8 cellular contexts compared by ENCODE assay signal in genomic region chr2:65227035-65227470, GRCh38. TPM values are rescaled to one million over a fixed set of nuclear protein-coding genes. Genes with fewer than 3 reads are reported as not detected.
DNase-seq lines count a peak whose midpoint lies in the region; ATAC-seq and TF ChIP-seq lines count a peak whose summit lies in the region.

No MANE protein-coding gene starts in this region.

- DNase-seq in stimulated activated CD4-positive, alpha-beta T cell treated with anti-CD3 and anti-CD28 coated beads, Interleukin-4, amount 100 ng/mL, for 24 hours: peak; percentile 26
- DNase-seq in stimulated activated CD4-positive, alpha-beta T cell treated with anti-CD3 and anti-CD28 coated beads, Interleukin-2, amount 100 ng/mL, for 48 hours: no peak
- no peak for DNase-seq in NT2/D1 (ENCODE audit: low read depth, low spot score)
- peak; percentile 40 for DNase-seq in cerebellar cortex (ENCODE audit: low spot score)
- no peak for DNase-seq in lower leg skin (ENCODE audit: low spot score in 2 of 2)
- no peak for DNase-seq in tibial artery
- DNase-seq in NCI-H2227 treated with DMSO at 0.1 percent for 48 hours (lab: John Stamatoyannopoulos, UW): no peak

- H3K9ac ChIP-seq in NT2/D1 (ENCODE audit: insufficient read length, low read depth): peak overlapping the region; percentile 91

- H3K27ac ChIP-seq in tibial artery: peak overlapping the region; percentile 90 to 98

- H3K27me3 ChIP-seq in NT2/D1 (ENCODE audit: insufficient read depth, insufficient read length) (no peaks in the 10 kb centered on the region), tibial artery (no peaks in the 10 kb centered on the region)

- TF ChIP-seq CTCF in lower leg skin (IDR thresholded peaks at IDR 0.05) (no peak), tibial artery (IDR thresholded peaks at IDR 0.05) (no peak)

- H3K9me3 ChIP-seq in NT2/D1 (ENCODE audit: insufficient read depth, low read length) (no peaks in the 10 kb centered on the region), tibial artery (no peaks in the 10 kb centered on the region)

- H3K36me3 ChIP-seq in NT2/D1 (ENCODE audit: insufficient read depth, insufficient read length, low read length) (peaks cover 16% of the 10 kb centered on the region), tibial artery (peaks cover 0 to 7% (median 0%) of the 10 kb centered on the region in 3 donors)

- H3K4me3 ChIP-seq in NT2/D1 (ENCODE audit: insufficient read length, low read depth) (peak overlapping the region; percentile 94), lower leg skin (ENCODE audit: low read depth, poor library complexity, severe bottlenecking) (peak overlapping the region; percentile 88), tibial artery (peak overlapping the region; percentile 81 to 100)

- intact Hi-C loops in lower leg skin (cut with DNase I; ENCODE audit: low total_unique reads) (no loop called here), tibial artery (cut with DNase I; ENCODE audit: low total_unique reads) (no loop called here)

- TF ChIP-seq POLR2A in lower leg skin (IDR thresholded peaks at IDR 0.05): no peak

- H3K4me1 ChIP-seq in NT2/D1 (ENCODE audit: insufficient read depth, insufficient read length) (no peaks in the 10 kb centered on the region), tibial artery (peaks cover 0 to 45% (median 22%) of the 10 kb centered on the region in 4 donors)

- 1 to 3% methylated on average over 15 of the region's 15 CpGs for WGBS in lower leg skin, 2 donors

- peak; percentile 15 for ATAC-seq in HG02840 (IDR thresholded peaks at IDR 0.05; ENCODE audit: low FRiP score, unreplicated experiment)

RNA-seq across cellular contexts. Expression of gene ACTR2, which starts 0.6 kb away (rescaled TPM):
- total RNA-seq in lower leg skin: 10 to 100 TPM; 44.1 to 58.7 (median 50.9) TPM

Comparison
In these comparisons a context has a peak if more than half of its experiments do, and no peak if none do; other contexts are left out.
1. DNase-seq: peak in stimulated activated CD4-positive, alpha-beta T cell treated with anti-CD3 and anti-CD28 coated beads, Interleukin-4, amount 100 ng/mL, for 24 hours (single experiment) and cerebellar cortex (single experiment); none in stimulated activated CD4-positive, alpha-beta T cell treated with anti-CD3 and anti-CD28 coated beads, Interleukin-2, amount 100 ng/mL, for 48 hours (0 of 2), NT2/D1 (single experiment), lower leg skin (0 of 2), tibial artery (0 of 2) and NCI-H2227 treated with DMSO at 0.1 percent for 48 hours (single experiment).
2. Peak in every context shown above with its lines, with median percentiles within 50 percentile points of each other: H3K4me3 ChIP-seq.